Comparison of ENCODE assay signal across 8 cellular contexts in genomic region chr3:187139895-187140253, GRCh38. TPM values are rescaled to one million over a fixed set of nuclear protein-coding genes. Genes with fewer than 3 reads are reported as not detected.
DNase-seq lines count a peak whose midpoint lies in the region; ATAC-seq and TF ChIP-seq lines count a peak whose summit lies in the region.

No MANE protein-coding gene starts in this region.

- H3K9me3 ChIP-seq in SJSA1 (replicated peaks) = no peaks in the 10 kb centered on the region; the same call in 1 of the 2 replicates
- no peaks in the 10 kb centered on the region for H3K9me3 ChIP-seq in fibroblast of lung (ENCODE audit: control insufficient read depth, insufficient read depth, low read depth, low read length)
- no peaks in the 10 kb centered on the region for H3K9me3 ChIP-seq in gastrocnemius medialis

- intact Hi-C loops in gastrocnemius medialis (cut with DNase I; ENCODE audit: low total_unique reads) = no loop called here

- H3K27ac ChIP-seq in SJSA1 (no peak overlapping the region), fibroblast of lung (ENCODE audit: insufficient read depth, low read length) (no peak overlapping the region), gastrocnemius medialis (no peak overlapping the region)

- H3K79me2 ChIP-seq in fibroblast of lung (ENCODE audit: control insufficient read depth, insufficient read depth, low read length) = no peaks in the 10 kb centered on the region

- in situ Hi-C loops in gastrocnemius medialis (cut with MboI; ENCODE audit: low sequenced_read_pairs in 4 of 4) = no loop called here

- H4K20me1 ChIP-seq in fibroblast of lung (ENCODE audit: control insufficient read depth, extremely low read depth, insufficient read depth, low read length) = no peaks in the 10 kb centered on the region

- TF ChIP-seq CTCF in GM12864 (IDR thresholded peaks at IDR 0.05; ENCODE audit: low read depth, low read length, missing control alignments) (no peak), fibroblast of lung (conservative IDR thresholded peaks at IDR 0.05 in 1 of 2, IDR thresholded peaks at IDR 0.05 in 1 of 2; ENCODE audit: low read depth in 1 of 2, low read length in 2 of 2) (no peak), gastrocnemius medialis (IDR thresholded peaks at IDR 0.05 in 4 of 5, conservative IDR thresholded peaks at IDR 0.05 in 1 of 5) (peak in 1 of 5 experiments; percentile 10)

- H3K36me3 ChIP-seq in SJSA1 (peaks cover 3% of the 10 kb centered on the region; the same call in 1 of the 2 replicates), fibroblast of lung (ENCODE audit: control insufficient read depth, insufficient read depth, low read length) (no peaks in the 10 kb centered on the region), gastrocnemius medialis (no peaks in the 10 kb centered on the region)

- H3K27me3 ChIP-seq in SJSA1 (replicated peaks) (no peaks in the 10 kb centered on the region), fibroblast of lung (ENCODE audit: control insufficient read depth, insufficient read depth, low read length) (no peaks in the 10 kb centered on the region), gastrocnemius medialis (peaks cover 0 to 3% (median 0%) of the 10 kb centered on the region in 3 donors)

- ATAC-seq in gastrocnemius medialis (no peak), GM21423 (IDR thresholded peaks at IDR 0.05; ENCODE audit: unreplicated experiment) (no peak), HG02870 (IDR thresholded peaks at IDR 0.05; ENCODE audit: unreplicated experiment) (no peak)

- no peak for DNase-seq in GM12864 (ENCODE audit: low read depth)
- DNase-seq in SJSA1 (ENCODE audit: low read depth in 1 of 2, low spot score in 2 of 2) = no peak
- no peak for DNase-seq in fibroblast of lung (ENCODE audit: low read depth in 2 of 2)
- no peak for DNase-seq in gastrocnemius medialis
- no peak for DNase-seq in effector CD8-positive, alpha-beta T cell (lab: John Stamatoyannopoulos, UW)
- DNase-seq in putamen (ENCODE audit: low spot score) = no peak

- H3K4me1 ChIP-seq in SJSA1 (replicated peaks) (peaks cover 9% of the 10 kb centered on the region), fibroblast of lung (ENCODE audit: control insufficient read depth, extremely low read depth, insufficient read depth, low read length) (no peaks in the 10 kb centered on the region), gastrocnemius medialis (peaks cover 0 to 8% of the 10 kb centered on the region in 2 donors)

- H3K9ac ChIP-seq in fibroblast of lung (ENCODE audit: insufficient read depth, low read length) = no peak overlapping the region

- TF ChIP-seq POLR2A in gastrocnemius medialis (IDR thresholded peaks at IDR 0.05) = no peak

- H3K4me3 ChIP-seq in GM12864 (ENCODE audit: low read depth, low read length) = peak overlapping the region; percentile 48; the same call in 1 of the 2 replicates
- H3K4me3 ChIP-seq in SJSA1 = peak overlapping the region; percentile 54
- peak overlapping the region; percentile 36 to 74 (median 72) for H3K4me3 ChIP-seq in fibroblast of lung (replicated peaks in 1 of 4; ENCODE audit: control extremely low read depth in 1 of 4, insufficient read depth in 1 of 4, low read depth in 3 of 4, low read length in 4 of 4)
- H3K4me3 ChIP-seq in gastrocnemius medialis = peak overlapping the region; percentile 59 to 75 (median 66)

- H3K4me2 ChIP-seq in fibroblast of lung (ENCODE audit: extremely low read depth, insufficient read depth, low read length) = peak overlapping the region; percentile 74

- H2AFZ ChIP-seq in fibroblast of lung (ENCODE audit: low read length) = peak overlapping the region; percentile 95

RNA-seq across cellular contexts. Expression of gene RPL39L, which starts 0.6 kb away (rescaled TPM):
- total RNA-seq in SJSA1 (2014; rRNA removed; shearing (Covaris generic)) = 29.4 and 55.7 TPM in 2 replicates
- total RNA-seq in fibroblast of lung (17.5 and 26.6 TPM in 2 replicates), gastrocnemius medialis (1 to 10 TPM in 1 of 4 donors, under 1 TPM in 1, not detected in 2; 0.71 to 1.6 TPM)
- 8.4 and 16.8 TPM in 2 replicates for polyA plus RNA-seq in fibroblast of lung
- 17.7 and 39.0 TPM in 2 replicates for polyA plus RNA-seq in fibroblast of lung (2012)
- polyA minus RNA-seq in fibroblast of lung (ENCODE audit: low replicate concordance) = 1.4 and 5.9 TPM in 2 replicates

RNA-seq across cellular contexts. Expression of gene RTP1, which starts 57.4 kb away (rescaled TPM):
- total RNA-seq in SJSA1 (2014; rRNA removed; shearing (Covaris generic)) = not detected in 2 replicates
- total RNA-seq in fibroblast of lung (under 0.01 TPM in 1 of 2 replicates, not detected in the other), gastrocnemius medialis (not detected)
- polyA plus RNA-seq in fibroblast of lung = not detected in 2 replicates
- not detected in 2 replicates for polyA plus RNA-seq in fibroblast of lung (2012)
- not detected in 2 replicates for polyA minus RNA-seq in fibroblast of lung (ENCODE audit: low replicate concordance)
